12 cellular contexts compared by ENCODE assay signal in the genomic region with DNA sequence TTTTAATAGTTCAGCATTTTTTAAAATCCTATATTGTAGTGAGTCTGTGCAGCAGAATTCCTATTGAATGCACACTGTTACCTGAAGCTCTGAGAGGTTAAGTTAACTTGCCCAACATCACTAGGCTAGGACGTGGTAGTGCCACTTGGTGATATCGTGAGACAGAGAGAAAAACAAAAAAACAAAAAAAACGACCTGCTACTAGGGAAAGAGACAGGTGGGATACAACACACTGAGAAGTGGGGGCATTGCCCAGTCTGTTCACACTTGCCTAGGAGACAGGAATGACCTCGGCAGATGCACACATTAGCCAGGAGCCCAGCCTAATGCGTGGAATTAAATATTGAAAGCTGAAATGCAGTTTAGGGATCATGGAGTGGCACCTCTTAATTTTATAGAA.
A peak's percentile ranks its signal among the peaks of the same experiment; 100 is the strongest.
DNase-seq lines count a peak whose midpoint lies in the region; ATAC-seq and TF ChIP-seq lines count a peak whose summit lies in the region.
"Had no signal": no experiment of that assay in that cellular context is flagged by ENCODE, and none has a peak within 500 bp of the region (broad histone marks: within the 10 kb centered on the region; RNA-seq: fewer than 3 reads in every experiment).

No MANE protein-coding gene starts in this region.

- peak; percentile 51 for DNase-seq in activated CD4-positive, alpha-beta T cell treated with anti-CD3 and anti-CD28 coated beads for 36 hours
- DNase-seq in activated CD4-positive, alpha-beta T cell treated with anti-CD3 and anti-CD28 coated beads for 1 hour, result no peak
- peak; percentile 12 to 29 for DNase-seq in activated CD4-positive, alpha-beta T cell treated with anti-CD3 and anti-CD28 coated beads, Interleukin-2, amount 50 U/mL, for 4 hours
- DNase-seq in naive B cell (no peak), NCI-H2107 (lab: John Stamatoyannopoulos, UW) (no peak), GM19238 (ENCODE audit: insufficient read length, low spot score) (no peak)
- DNase-seq in stimulated activated CD4-positive, alpha-beta T cell treated with anti-CD3 and anti-CD28 coated beads, Interleukin-15, amount 100 ng/mL, for 24 hours, result no peak
- DNase-seq: central memory CD4-positive, alpha-beta T cell; IMR-90; NCI-H2227 treated with DMSO at 0.1 percent for 48 hours had no signal

- no peak for TF ChIP-seq EP300 in Ishikawa (IDR thresholded peaks at IDR 0.05; ENCODE audit: borderline replicate concordance)

- no peak overlapping the region for H3K4me3 Mint-ChIP-seq in activated CD4-positive, alpha-beta T cell treated with anti-CD3 and anti-CD28 coated beads for 36 hours
- peak overlapping the region in 3 of 8 donors; percentile 15 to 54 (median 45) for H3K4me3 Mint-ChIP-seq in naive B cell

- intact Hi-C loops in activated CD4-positive, alpha-beta T cell treated with anti-CD3 and anti-CD28 coated beads for 36 hours (cut with DNase I, micrococcal nuclease), result loop anchor here (5.0 to 10.0 kb wide), 2 partner anchors 167 to 361 kb away; no protein-coding TSS in a partner anchor

- H3K9me3 Mint-ChIP-seq in activated CD4-positive, alpha-beta T cell treated with anti-CD3 and anti-CD28 coated beads for 36 hours (ENCODE audit: low read depth), result no peaks in the 10 kb centered on the region
- no peaks in the 10 kb centered on the region for H3K9me3 Mint-ChIP-seq in naive B cell

- TF ChIP-seq RAD21 in Ishikawa (IDR thresholded peaks at IDR 0.05; ENCODE audit: low read depth), result 0 out of 2 replicates have a peak, but pooled peaks have one; percentile 20

- POLR2A ChIA-PET in activated CD4-positive, alpha-beta T cell treated with anti-CD3 and anti-CD28 coated beads for 36 hours (lab: Charles Lee), result interaction anchor here (1.0 kb wide), 1 partner anchor 25 kb away, joined by 3 read pairs; no protein-coding TSS in a partner anchor

- peaks cover 95% of the 10 kb centered on the region for H3K4me1 Mint-ChIP-seq in activated CD4-positive, alpha-beta T cell treated with anti-CD3 and anti-CD28 coated beads for 36 hours
- peaks cover 61 to 87% (median 72%) of the 10 kb centered on the region in 3 donors for H3K4me1 Mint-ChIP-seq in naive B cell

- no peaks in the 10 kb centered on the region for H3K27me3 Mint-ChIP-seq in activated CD4-positive, alpha-beta T cell treated with anti-CD3 and anti-CD28 coated beads for 36 hours
- H3K27me3 Mint-ChIP-seq in naive B cell, result no peaks in the 10 kb centered on the region

- ATAC-seq in activated CD4-positive, alpha-beta T cell treated with anti-CD3 and anti-CD28 coated beads for 36 hours, result no peak
- ATAC-seq in naive B cell (ENCODE audit: low read depth in 2 of 2), result no peak
- ATAC-seq: esophagus mucosa had no signal

- CTCF ChIA-PET in activated CD4-positive, alpha-beta T cell treated with anti-CD3 and anti-CD28 coated beads for 36 hours (lab: Charles Lee), result interaction anchor here (0.7 to 5.3 kb wide), 16 partner anchors 10 to 165 kb away, joined by 3 to 33 read pairs (median 4); a partner anchor contains a TSS

- peak overlapping the region; percentile 56 for H3K27ac Mint-ChIP-seq in activated CD4-positive, alpha-beta T cell treated with anti-CD3 and anti-CD28 coated beads for 36 hours
- peak overlapping the region in 5 of 6 donors; percentile 52 to 96 (median 89) for H3K27ac Mint-ChIP-seq in naive B cell

- H3K36me3 Mint-ChIP-seq in activated CD4-positive, alpha-beta T cell treated with anti-CD3 and anti-CD28 coated beads for 36 hours (ENCODE audit: low read depth), result no peaks in the 10 kb centered on the region
- H3K36me3 Mint-ChIP-seq in naive B cell, result no peaks in the 10 kb centered on the region

TF ChIP-seq in Ishikawa, 13 proteins besides CTCF, POLR2A, EP300 and RAD21:
- TF ChIP-seq, protein P1, sequence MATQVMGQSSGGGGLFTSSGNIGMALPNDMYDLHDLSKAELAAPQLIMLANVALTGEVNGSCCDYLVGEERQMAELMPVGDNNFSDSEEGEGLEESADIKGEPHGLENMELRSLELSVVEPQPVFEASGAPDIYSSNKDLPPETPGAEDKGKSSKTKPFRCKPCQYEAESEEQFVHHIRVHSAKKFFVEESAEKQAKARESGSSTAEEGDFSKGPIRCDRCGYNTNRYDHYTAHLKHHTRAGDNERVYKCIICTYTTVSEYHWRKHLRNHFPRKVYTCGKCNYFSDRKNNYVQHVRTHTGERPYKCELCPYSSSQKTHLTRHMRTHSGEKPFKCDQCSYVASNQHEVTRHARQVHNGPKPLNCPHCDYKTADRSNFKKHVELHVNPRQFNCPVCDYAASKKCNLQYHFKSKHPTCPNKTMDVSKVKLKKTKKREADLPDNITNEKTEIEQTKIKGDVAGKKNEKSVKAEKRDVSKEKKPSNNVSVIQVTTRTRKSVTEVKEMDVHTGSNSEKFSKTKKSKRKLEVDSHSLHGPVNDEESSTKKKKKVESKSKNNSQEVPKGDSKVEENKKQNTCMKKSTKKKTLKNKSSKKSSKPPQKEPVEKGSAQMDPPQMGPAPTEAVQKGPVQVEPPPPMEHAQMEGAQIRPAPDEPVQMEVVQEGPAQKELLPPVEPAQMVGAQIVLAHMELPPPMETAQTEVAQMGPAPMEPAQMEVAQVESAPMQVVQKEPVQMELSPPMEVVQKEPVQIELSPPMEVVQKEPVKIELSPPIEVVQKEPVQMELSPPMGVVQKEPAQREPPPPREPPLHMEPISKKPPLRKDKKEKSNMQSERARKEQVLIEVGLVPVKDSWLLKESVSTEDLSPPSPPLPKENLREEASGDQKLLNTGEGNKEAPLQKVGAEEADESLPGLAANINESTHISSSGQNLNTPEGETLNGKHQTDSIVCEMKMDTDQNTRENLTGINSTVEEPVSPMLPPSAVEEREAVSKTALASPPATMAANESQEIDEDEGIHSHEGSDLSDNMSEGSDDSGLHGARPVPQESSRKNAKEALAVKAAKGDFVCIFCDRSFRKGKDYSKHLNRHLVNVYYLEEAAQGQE (IDR thresholded peaks at IDR 0.05; ENCODE audit: low read depth), result no peak
- TF ChIP-seq, protein P2, sequence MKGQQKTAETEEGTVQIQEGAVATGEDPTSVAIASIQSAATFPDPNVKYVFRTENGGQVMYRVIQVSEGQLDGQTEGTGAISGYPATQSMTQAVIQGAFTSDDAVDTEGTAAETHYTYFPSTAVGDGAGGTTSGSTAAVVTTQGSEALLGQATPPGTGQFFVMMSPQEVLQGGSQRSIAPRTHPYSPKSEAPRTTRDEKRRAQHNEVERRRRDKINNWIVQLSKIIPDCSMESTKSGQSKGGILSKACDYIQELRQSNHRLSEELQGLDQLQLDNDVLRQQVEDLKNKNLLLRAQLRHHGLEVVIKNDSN (IDR thresholded peaks at IDR 0.05), result no peak
- no peak for TF ChIP-seq FOXM1 (IDR thresholded peaks at IDR 0.05; ENCODE audit: borderline replicate concordance, low read depth)

Comparison
In these comparisons a context has a peak if more than half of its experiments do, and no peak if none do; other contexts are left out.
1. DNase-seq: peak in activated CD4-positive, alpha-beta T cell treated with anti-CD3 and anti-CD28 coated beads for 36 hours (single experiment) and activated CD4-positive, alpha-beta T cell treated with anti-CD3 and anti-CD28 coated beads, Interleukin-2, amount 50 U/mL, for 4 hours (2 of 2); none in activated CD4-positive, alpha-beta T cell treated with anti-CD3 and anti-CD28 coated beads for 1 hour (single experiment), naive B cell (single experiment), NCI-H2107 (single experiment), GM19238 (single experiment) and stimulated activated CD4-positive, alpha-beta T cell treated with anti-CD3 and anti-CD28 coated beads, Interleukin-15, amount 100 ng/mL, for 24 hours (single experiment).